8 cellular contexts compared by ENCODE assay signal in the genomic region with DNA sequence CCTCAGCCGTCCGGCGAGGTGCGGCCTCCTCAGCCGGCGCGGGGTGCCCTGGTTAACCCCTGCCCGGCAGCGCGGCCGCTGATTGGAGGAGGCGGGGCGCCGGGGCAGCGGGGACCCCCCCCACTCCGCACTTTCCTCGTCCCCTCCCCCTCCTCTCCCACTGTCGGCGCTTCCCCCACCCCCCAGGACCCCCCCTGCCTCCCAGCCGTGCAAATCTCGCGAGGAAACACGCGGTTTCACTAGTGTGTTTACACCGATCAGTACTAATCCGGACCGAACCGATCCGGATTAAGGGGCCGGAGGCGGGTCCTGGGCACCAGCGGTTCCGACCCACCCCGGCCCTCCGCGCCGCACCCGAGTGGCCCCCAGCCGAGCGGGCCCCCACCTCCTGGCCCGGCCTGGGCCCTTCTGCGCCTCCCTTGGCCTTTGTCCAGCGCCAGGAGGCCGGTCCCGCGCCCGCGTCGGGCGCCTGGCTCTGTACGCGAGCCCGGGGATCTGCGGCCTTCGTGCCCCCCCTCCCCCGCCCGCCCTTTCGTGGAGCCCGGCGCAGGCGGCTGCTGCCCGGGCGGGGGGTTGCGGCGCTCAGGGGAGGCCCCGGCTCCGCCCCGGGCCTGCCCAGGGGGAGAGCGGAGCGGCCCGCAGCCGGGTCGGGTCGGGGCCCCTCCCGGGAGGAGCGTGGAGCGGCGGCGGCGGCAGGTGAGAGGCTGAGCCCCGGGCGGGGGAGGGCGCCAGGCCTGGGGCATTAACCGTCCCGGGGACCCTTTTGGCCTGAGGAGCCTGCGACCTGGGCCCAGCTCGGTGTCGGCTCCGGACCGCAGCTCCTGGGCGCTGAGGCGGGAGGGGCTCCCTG. TPM values are rescaled to one million over a fixed set of nuclear protein-coding genes. Genes with fewer than 3 reads are reported as not detected.
DNase-seq lines count a peak whose midpoint lies in the region; TF ChIP-seq lines count a peak whose summit lies in the region.
"Not testable (repeated sequence)": the region's sequence is repeated elsewhere in the genome, so short reads cannot be mapped to it uniquely, and the experiment has no call there.

No MANE protein-coding gene starts in this region.

- peaks cover 32% of the 10 kb centered on the region for H3K36me3 Mint-ChIP-seq in nephron (ENCODE audit: low read depth)

- H3K4me3 Mint-ChIP-seq in nephron, result peak overlapping the region; percentile 53 to 72 (median 69)

- H3F3A ChIP-seq in DOHH2 (ENCODE audit: control insufficient read depth, insufficient read depth), result peaks cover 19% of the 10 kb centered on the region

- H3K4me3 ChIP-seq in DOHH2 (ENCODE audit: low read length), result peak overlapping the region; percentile 81
- peak overlapping the region; percentile 61 for H3K4me3 ChIP-seq in H7 (ENCODE audit: insufficient read depth, low read depth, low read length)
- H3K4me3 ChIP-seq in fibroblast of the aortic adventitia (ENCODE audit: low read depth, low read length), result peak overlapping the region; percentile 79

- CTCF ChIA-PET in RWPE1 (lab: Yijun Ruan, JAX), result not testable (repeated sequence)

- peaks cover 54% of the 10 kb centered on the region for H3K36me3 ChIP-seq in DOHH2 (ENCODE audit: control insufficient read depth, low read length)
- not testable (repeated sequence) for H3K36me3 ChIP-seq in H7 (replicated peaks; ENCODE audit: control insufficient read depth, insufficient read depth, low read length)

- H3K79me2 ChIP-seq in DOHH2 (ENCODE audit: control insufficient read depth, low read length), result peaks cover 86% of the 10 kb centered on the region

- peak overlapping the region in 1 of 3 experiments; percentile 99 for H3K27ac Mint-ChIP-seq in nephron

- not testable (repeated sequence) for H4K20me1 ChIP-seq in DOHH2 (ENCODE audit: control insufficient read depth, insufficient read depth, low read depth, low read length)

- not testable (repeated sequence) for TF ChIP-seq CTCF in DOHH2 (IDR thresholded peaks at IDR 0.05; ENCODE audit: low read depth, low read length, poor library complexity, severe bottlenecking); RWPE1 (conservative IDR thresholded peaks at IDR 0.05; ENCODE audit: low read depth); fibroblast of the aortic adventitia (IDR thresholded peaks at IDR 0.05; ENCODE audit: insufficient read depth, low read length); nephron (IDR thresholded peaks at IDR 0.05; ENCODE audit: unreplicated experiment in 3 of 3)

- not testable (repeated sequence) for H3K9me3 Mint-ChIP-seq in nephron

- not testable (repeated sequence) for H3K9me2 ChIP-seq in DOHH2 (replicated peaks; ENCODE audit: control insufficient read depth, low read length)

- peaks cover 60% of the 10 kb centered on the region for H3K4me1 ChIP-seq in DOHH2 (ENCODE audit: control insufficient read depth, low read length)

- DNase-seq in H7 (peak; percentile 98), LoVo (ENCODE audit: low spot score) (peak; percentile 95), RWPE1 (ENCODE audit: low spot score) (peak; percentile 73), fibroblast of the aortic adventitia (ENCODE audit: low read depth) (peak; percentile 76)
- DNase-seq in activated T-helper 9 cell treated with anti-CD3 and anti-CD28 coated beads, Interleukin-2, amount 50 U/mL, for 16 hours (ENCODE audit: low read depth), result peak; percentile 60
- DNase-seq in stimulated activated naive CD4-positive, alpha-beta T cell (lab: John Stamatoyannopoulos, UW), result peak; percentile 72 to 88 (median 82)

- not testable (repeated sequence) for H3K9me3 ChIP-seq in DOHH2 (ENCODE audit: control insufficient read depth, insufficient read depth, low read length)

- POLR2A ChIA-PET in RWPE1 (lab: Yijun Ruan, JAX; ENCODE audit: low non-redundant PET), result not testable (repeated sequence)

- H3K4me1 Mint-ChIP-seq in nephron, result peaks cover 26% of the 10 kb centered on the region

- not testable (repeated sequence) for H3K27me3 Mint-ChIP-seq in nephron (ENCODE audit: low read depth)

- not testable (repeated sequence) for H3K27me3 ChIP-seq in DOHH2 (ENCODE audit: control insufficient read depth, low read length); H7 (ENCODE audit: control insufficient read depth, insufficient read depth, low read length)

- H3K27ac ChIP-seq in DOHH2 (ENCODE audit: low read depth, low read length) (peak overlapping the region; percentile 76), RWPE1 (peak overlapping the region; percentile 88)

- H3K4me2 ChIP-seq in DOHH2 (ENCODE audit: low read length), result peak overlapping the region; percentile 98

RNA-seq across cellular contexts. Expression of a gene that starts 54.8 kb away (rescaled TPM):
- total RNA-seq in H7 (2014; rRNA removed; shearing (Covaris generic)), result 39.5 TPM in 2 replicates
- 13.5 and 41.4 TPM in 2 replicates for total RNA-seq in fibroblast of the aortic adventitia (ENCODE audit: low replicate concordance)

Comparison
In these comparisons a context has a peak if more than half of its experiments do, and no peak if none do; other contexts are left out.
1. Peak in every context shown above with its lines: DNase-seq, H3K4me3 ChIP-seq and H3K27ac ChIP-seq.